ENCODE assay signal across 8 cellular contexts in the genomic region with DNA sequence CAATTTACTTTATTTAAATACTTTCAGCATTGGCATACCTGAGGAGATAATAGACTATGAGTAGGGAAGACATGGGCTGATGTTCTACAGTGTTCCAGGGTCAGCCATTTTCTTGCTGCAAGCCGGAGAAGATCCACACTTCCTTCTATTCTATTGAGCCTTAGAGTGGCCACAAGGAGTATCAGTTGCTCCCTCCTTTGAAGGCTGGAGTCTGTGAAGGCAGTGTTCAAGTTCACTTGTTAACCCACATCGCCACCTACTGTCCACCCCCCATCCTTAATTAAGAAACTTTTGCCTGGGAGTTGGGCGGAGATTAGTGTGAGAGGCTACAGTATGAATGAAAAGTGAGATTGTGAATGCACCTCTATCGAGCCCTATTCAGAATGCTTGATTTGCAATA.
DNase-seq lines count a peak whose midpoint lies in the region; ATAC-seq, FAIRE-seq and TF ChIP-seq lines count a peak whose summit lies in the region.

No MANE protein-coding gene starts in this region.

- H3K27me3 Mint-ChIP-seq in activated naive CD8-positive, alpha-beta T cell treated with anti-CD3 and anti-CD28 coated beads, Interleukin-2, amount 50 U/mL, for 24 hours, result peaks cover 9% of the 10 kb centered on the region

- no peaks in the 10 kb centered on the region for H3K9me3 Mint-ChIP-seq in activated naive CD8-positive, alpha-beta T cell treated with anti-CD3 and anti-CD28 coated beads, Interleukin-2, amount 50 U/mL, for 24 hours

- no peak for FAIRE-seq in urothelium cell line (lab: Jason Lieb, UNC)

- H3K27ac Mint-ChIP-seq in activated naive CD8-positive, alpha-beta T cell treated with anti-CD3 and anti-CD28 coated beads, Interleukin-2, amount 50 U/mL, for 24 hours, result no peak overlapping the region

- no peak overlapping the region for H3K4me3 ChIP-seq in AG09309 (ENCODE audit: control insufficient read depth, low read depth, low read length)

- no peaks in the 10 kb centered on the region for H3K4me1 Mint-ChIP-seq in activated naive CD8-positive, alpha-beta T cell treated with anti-CD3 and anti-CD28 coated beads, Interleukin-2, amount 50 U/mL, for 24 hours

- DNase-seq in AG09309 (ENCODE audit: low read depth) (peak; percentile 10), NCI-H345 (lab: John Stamatoyannopoulos, UW) (peak; percentile 63), iPS-NIHi11 (ENCODE audit: low spot score) (peak; percentile 89), urothelium cell line (ENCODE audit: low spot score) (peak; percentile 73)
- DNase-seq in activated naive CD8-positive, alpha-beta T cell treated with anti-CD3 and anti-CD28 coated beads, Interleukin-2, amount 50 U/mL, for 24 hours, result peak; percentile 7
- DNase-seq in effector CD8-positive, alpha-beta T cell (lab: John Stamatoyannopoulos, UW), result no peak

- peak; percentile 66 for ATAC-seq in GM18498 (IDR thresholded peaks at IDR 0.05; ENCODE audit: unreplicated experiment)
- ATAC-seq in HG03432 (IDR thresholded peaks at IDR 0.05; ENCODE audit: unreplicated experiment), result peak; percentile 93
- peak; percentile 20 for ATAC-seq in activated naive CD8-positive, alpha-beta T cell treated with anti-CD3 and anti-CD28 coated beads, Interleukin-2, amount 50 U/mL, for 24 hours

- no peaks in the 10 kb centered on the region for H3K36me3 Mint-ChIP-seq in activated naive CD8-positive, alpha-beta T cell treated with anti-CD3 and anti-CD28 coated beads, Interleukin-2, amount 50 U/mL, for 24 hours (ENCODE audit: low read depth)

- H3K4me3 Mint-ChIP-seq in activated naive CD8-positive, alpha-beta T cell treated with anti-CD3 and anti-CD28 coated beads, Interleukin-2, amount 50 U/mL, for 24 hours, result no peak overlapping the region

- TF ChIP-seq CTCF in AG09309 (IDR thresholded peaks at IDR 0.05; ENCODE audit: control insufficient read depth, insufficient read depth, low read depth, low read length, missing control alignments), result peak; percentile 44

Comparison
In these comparisons a context has a peak if more than half of its experiments do, and no peak if none do; other contexts are left out.
1. ATAC-seq: peak in every context shown above with its lines; median percentile 93 in HG03432; 66 in GM18498; 20 in activated naive CD8-positive, alpha-beta T cell treated with anti-CD3 and anti-CD28 coated beads, Interleukin-2, amount 50 U/mL, for 24 hours.